18 cellular contexts compared by ENCODE assay signal in genomic region chr1:53376742-53377437, GRCh38. TPM values are rescaled to one million over a fixed set of nuclear protein-coding genes. Genes with fewer than 3 reads are reported as not detected.
DNase-seq lines count a peak whose midpoint lies in the region; ATAC-seq and TF ChIP-seq lines count a peak whose summit lies in the region.
"Had no signal": no experiment of that assay in that cellular context is flagged by ENCODE, and none has a peak within 500 bp of the region (broad histone marks: within the 10 kb centered on the region; RNA-seq: fewer than 3 reads in every experiment).

No MANE protein-coding gene starts in this region.

- H3K36me3 Mint-ChIP-seq in glutamatergic neuron (ENCODE audit: unreplicated experiment) (peaks cover 5% of the 10 kb centered on the region), immature natural killer cell (no peaks in the 10 kb centered on the region)

- H3K27ac Mint-ChIP-seq in glutamatergic neuron (ENCODE audit: unreplicated experiment) (peak overlapping the region; percentile 96), immature natural killer cell (no peak overlapping the region)
- H3K27ac Mint-ChIP-seq: nephron progenitor cell had no signal

- peak overlapping the region; percentile 28 for H3K4me3 Mint-ChIP-seq in glutamatergic neuron (ENCODE audit: unreplicated experiment)
- no peak overlapping the region for H3K4me3 Mint-ChIP-seq in immature natural killer cell
- H3K4me3 Mint-ChIP-seq: nephron progenitor cell had no signal

- H3K4me1 ChIP-seq in aorta (ENCODE audit: control insufficient read depth in 1 of 2, insufficient read depth in 2 of 2, low read length in 2 of 2), result no peaks in the 10 kb centered on the region
- H3K4me1 ChIP-seq: body of pancreas, tibial nerve had no signal

- H3K9me3 ChIP-seq in aorta (ENCODE audit: control insufficient read depth, low read length), result no peaks in the 10 kb centered on the region
- H3K9me3 ChIP-seq: BE2C, body of pancreas, right atrium auricular region, tibial nerve had no signal

- no peaks in the 10 kb centered on the region for H3K36me3 ChIP-seq in aorta (ENCODE audit: control insufficient read depth in 1 of 2, insufficient read depth in 2 of 2, low read length in 1 of 2)
- H3K36me3 ChIP-seq: BE2C, right atrium auricular region, tibial nerve had no signal

- no peak overlapping the region for H3K27ac ChIP-seq in aorta (ENCODE audit: low read depth in 1 of 2, low read length in 2 of 2)
- H3K27ac ChIP-seq: body of pancreas, right atrium auricular region, RWPE1, tibial nerve had no signal

- H3K27me3 Mint-ChIP-seq in glutamatergic neuron (ENCODE audit: unreplicated experiment), result peaks cover 9% of the 10 kb centered on the region
- H3K27me3 Mint-ChIP-seq in immature natural killer cell (ENCODE audit: low read depth in 3 of 3), result peaks cover 0 to 2% (median 0%) of the 10 kb centered on the region in 3 donors

- peaks cover 16% of the 10 kb centered on the region for H3K9me3 Mint-ChIP-seq in glutamatergic neuron (ENCODE audit: unreplicated experiment)
- peaks cover 0 to 2% (median 0%) of the 10 kb centered on the region in 6 donors for H3K9me3 Mint-ChIP-seq in immature natural killer cell
- H3K9me3 Mint-ChIP-seq: nephron progenitor cell had no signal

- no peak overlapping the region for H3K4me3 ChIP-seq in aorta (ENCODE audit: low read length in 2 of 2)
- H3K4me3 ChIP-seq: body of pancreas, lung, right atrium auricular region, tibial nerve had no signal

- no peak for TF ChIP-seq CTCF in glutamatergic neuron (IDR thresholded peaks at IDR 0.05; ENCODE audit: partially characterized antibody, unreplicated experiment)

- 84 to 87% methylated on average over 14 of the region's 14 CpGs for WGBS in aorta, 2 donors

- peaks cover 40% of the 10 kb centered on the region for H3K4me1 Mint-ChIP-seq in glutamatergic neuron (ENCODE audit: low read depth, unreplicated experiment)
- no peaks in the 10 kb centered on the region for H3K4me1 Mint-ChIP-seq in immature natural killer cell

- intact Hi-C loops in cardiac septum (cut with DNase I), result no loop called here
- intact Hi-C loops in left ventricle myocardium superior (cut with micrococcal nuclease), result no loop called here
- intact Hi-C loops in aorta (cut with DNase I), result no loop called here

- DNase-seq in cardiac septum (ENCODE audit: low spot score) (peak; percentile 64), left ventricle myocardium superior (no peak), NCI-H69 (lab: John Stamatoyannopoulos, UW) (peak; percentile 62), glutamatergic neuron (peak; percentile 36), aorta (peak; percentile 7 to 35), dedifferentiated amniotic fluid mesenchymal stem cell (ENCODE audit: extremely low spot score) (no peak), immature natural killer cell (no peak)
- DNase-seq: activated CD4-positive, alpha-beta T cell treated with anti-CD3 and anti-CD28 coated beads for 4 hours; effector CD8-positive, alpha-beta T cell; NCI-H526 had no signal

- ATAC-seq in left ventricle myocardium superior, result no peak
- ATAC-seq in aorta (ENCODE audit: low FRiP score), result no peak
- no peak for ATAC-seq in SK-N-SH treated with all-trans-retinoic acid at 6 μM for 48 hours
- ATAC-seq: body of pancreas had no signal

- no peaks in the 10 kb centered on the region for H3K27me3 ChIP-seq in aorta (ENCODE audit: control insufficient read depth in 1 of 2, insufficient read depth in 2 of 2, low read length in 1 of 2)
- H3K27me3 ChIP-seq: BE2C, body of pancreas, right atrium auricular region had no signal

TF ChIP-seq in SK-N-SH treated with all-trans-retinoic acid at 6 μM for 48 hours, 23 proteins besides CTCF, POLR2A, EP300 and RAD21:
- TF ChIP-seq ZNF8 (CRISPR knock-in tag; IDR thresholded peaks at IDR 0.05) (no peak), ISL1 (CRISPR knock-in tag; IDR thresholded peaks at IDR 0.05) (no peak)

RNA-seq across cellular contexts. Expression of gene LRP8, which starts 49.0 kb away (rescaled TPM):
- total RNA-seq in cardiac septum (2.3 TPM), left ventricle myocardium superior (1.3 TPM), glutamatergic neuron (ENCODE audit: unreplicated experiment) (57.9 TPM), aorta (10 to 100 TPM in 1 of 2 donors, 1 to 10 TPM in 1; 8.1 to 12.3 TPM)
- polyA plus RNA-seq in aorta (1 to 10 TPM; 1.1 to 3.6 TPM), immature natural killer cell (1 to 10 TPM in 2 of 3 donors, under 1 TPM in 1; 0.86 to 3.4 (median 1.1) TPM)

Comparison
In these comparisons a context has a peak if more than half of its experiments do, and no peak if none do; other contexts are left out.
1. DNase-seq: peak in cardiac septum (single experiment), NCI-H69 (single experiment), glutamatergic neuron (single experiment) and aorta (2 of 2); none in left ventricle myocardium superior (single experiment), dedifferentiated amniotic fluid mesenchymal stem cell (single experiment) and immature natural killer cell (0 of 3).